Comparison of ENCODE assay signal across 1 cellular context in the genomic region with DNA sequence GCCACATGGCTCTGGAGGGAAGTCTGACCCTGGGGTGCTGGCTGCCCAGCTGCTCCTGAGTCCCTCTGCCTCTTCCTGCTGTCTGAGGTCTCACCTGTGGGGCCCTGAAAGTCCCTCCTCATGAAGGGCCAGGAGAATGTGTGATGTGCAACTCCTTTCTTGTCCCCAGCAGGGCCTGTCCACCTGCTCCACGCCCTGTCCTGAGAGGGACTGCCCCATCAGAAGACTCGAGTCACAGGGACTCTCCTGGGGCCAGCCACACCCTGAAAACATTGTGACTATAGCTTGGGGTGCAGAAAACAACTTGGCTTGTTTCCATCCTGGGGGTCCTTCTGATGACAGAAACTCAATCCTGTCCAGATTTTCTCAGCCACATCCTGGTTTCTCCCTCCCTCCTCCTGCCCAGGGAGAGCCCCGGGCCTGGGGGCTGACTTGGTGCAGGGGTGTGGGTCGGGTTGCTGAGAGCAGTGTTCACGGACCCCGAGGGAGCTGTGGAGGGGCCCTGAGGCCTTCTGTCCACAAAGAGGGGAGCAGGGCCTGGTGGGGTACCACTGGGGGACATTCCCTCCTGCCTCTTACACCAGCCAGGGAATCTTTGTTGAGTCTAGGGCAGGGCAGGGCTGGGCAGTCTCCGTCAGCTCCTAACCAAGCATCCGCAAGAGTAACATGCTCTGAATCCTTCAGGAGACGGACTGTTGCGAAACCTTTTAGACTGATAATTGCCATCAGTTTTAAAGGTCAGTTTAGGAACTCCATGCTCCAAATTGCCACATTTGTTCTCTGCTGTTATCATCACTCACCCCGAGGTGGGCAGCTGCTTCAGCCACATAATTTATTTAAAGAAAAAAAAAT.
A peak's percentile ranks its signal among the peaks of the same experiment; 100 is the strongest.
TF ChIP-seq lines count a peak whose summit lies in the region.

No MANE protein-coding gene starts in this region.

TF ChIP-seq in IMR-90, 13 proteins besides CTCF, POLR2A, EP300 and RAD21:
- TF ChIP-seq CEBPB (IDR thresholded peaks at IDR 0.05; ENCODE audit: low read depth, low read length) (peak; percentile 90), MXI1 (IDR thresholded peaks at IDR 0.05; ENCODE audit: borderline replicate concordance, low read depth, low read length) (no peak)
TF ChIP-seq in IMR-90: peak in this region for 1.
